Comparison of ENCODE assay signal across 14 cellular contexts in the genomic region with DNA sequence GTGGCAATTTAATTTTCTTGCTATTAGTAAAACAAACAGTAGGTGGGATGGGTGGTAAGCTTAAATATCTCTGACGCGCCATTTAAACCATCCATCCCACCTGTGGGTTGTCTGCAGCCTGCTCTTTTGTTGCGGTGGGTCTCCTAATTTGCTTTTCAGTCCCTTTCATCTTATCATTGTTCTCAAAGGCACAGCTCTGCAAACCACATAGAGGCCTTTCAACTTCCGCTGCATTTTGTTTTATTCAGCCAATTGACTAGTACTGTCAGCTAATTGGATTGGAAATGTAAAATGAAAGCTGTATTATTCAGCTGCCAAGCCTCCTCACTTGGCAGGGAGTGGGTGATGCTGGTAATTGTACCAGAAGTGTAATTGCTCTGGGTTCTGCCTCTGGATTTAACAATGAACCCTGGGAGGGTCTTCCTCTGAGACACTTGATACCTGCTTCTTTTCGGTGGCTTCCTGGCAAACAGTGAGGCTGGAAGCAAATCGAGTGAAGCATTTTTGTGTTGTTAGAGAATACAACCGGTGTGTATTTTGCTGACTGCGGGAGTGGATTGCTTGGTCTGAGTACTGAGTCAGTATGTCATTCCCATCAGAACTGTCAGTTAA.
DNase-seq lines count a peak whose midpoint lies in the region; ATAC-seq and TF ChIP-seq lines count a peak whose summit lies in the region.
"Had no signal": no experiment of that assay in that cellular context is flagged by ENCODE, and none has a peak within 500 bp of the region (broad histone marks: within the 10 kb centered on the region; RNA-seq: fewer than 3 reads in every experiment).

No MANE protein-coding gene starts in this region.

- TF ChIP-seq CTCF in neural cell (IDR thresholded peaks at IDR 0.05; ENCODE audit: poor library complexity, severe bottlenecking) (no peak), foreskin fibroblast (IDR thresholded peaks at IDR 0.05; ENCODE audit: low read depth, low read length) (no peak)

- H3K9ac ChIP-seq in neural cell (ENCODE audit: low read length) = no peak overlapping the region
- H3K9ac ChIP-seq: BLaER1 had no signal

- H3K9me3 ChIP-seq in neural cell (ENCODE audit: low read length) = no peaks in the 10 kb centered on the region

- H3K4me3 ChIP-seq in neural cell (ENCODE audit: low read length) = peak overlapping the region; percentile 48
- no peak overlapping the region for H3K4me3 ChIP-seq in foreskin fibroblast (ENCODE audit: low read depth in 1 of 2, low read length in 2 of 2)
- H3K4me3 ChIP-seq: BLaER1, gastroesophageal sphincter had no signal

- no peaks in the 10 kb centered on the region for H3K9me2 ChIP-seq in neural cell (ENCODE audit: insufficient read depth, low read length)

- intact Hi-C loops in cardiac septum (cut with DNase I) = no loop called here

- no peak overlapping the region for H2AFZ ChIP-seq in neural cell (ENCODE audit: low read depth, low read length)

- H3F3A ChIP-seq in neural cell (ENCODE audit: insufficient read depth, low read length, poor library complexity, severe bottlenecking) = no peaks in the 10 kb centered on the region

- no peaks in the 10 kb centered on the region for H3K36me3 ChIP-seq in neural cell (ENCODE audit: insufficient read depth, low read length)
- H3K36me3 ChIP-seq: BLaER1, gastroesophageal sphincter had no signal

- H3K4me2 ChIP-seq in neural cell (ENCODE audit: low read length) = no peak overlapping the region
- H3K4me2 ChIP-seq: BLaER1 had no signal

- H4K20me1 ChIP-seq in neural cell (ENCODE audit: insufficient read depth) = no peaks in the 10 kb centered on the region
- H4K20me1 ChIP-seq: BLaER1 had no signal

- no peak for TF ChIP-seq RAD21 in neural cell (conservative IDR thresholded peaks at IDR 0.05)

- ATAC-seq in GM18511 (IDR thresholded peaks at IDR 0.05; ENCODE audit: unreplicated experiment) = no peak
- ATAC-seq: gastroesophageal sphincter had no signal

- H3K27ac ChIP-seq in neural cell (ENCODE audit: low read length) = no peak overlapping the region
- H3K27ac ChIP-seq: BLaER1, gastroesophageal sphincter had no signal

- H3K79me2 ChIP-seq in neural cell (replicated peaks; ENCODE audit: insufficient read depth, low read length) = no peaks in the 10 kb centered on the region

- DNase-seq in ELF-1 (ENCODE audit: low read depth, low spot score) (peak; percentile 26), NCI-H146 treated with DMSO at 0.1 percent for 48 hours (lab: John Stamatoyannopoulos, UW; ENCODE audit: unreplicated experiment) (peak; percentile 87), NCI-H82 (lab: John Stamatoyannopoulos, UW) (peak; percentile 76), cardiac septum (ENCODE audit: low spot score) (no peak), EL (no peak), foreskin fibroblast (no peak)
- DNase-seq: activated T-cell treated with anti-CD3 and anti-CD28 coated beads, Interleukin-2, amount 50 U/mL, for 48 hours; cerebellar nuclear complex; Right ventricle myocardium superior; substantia nigra had no signal

- no peak for TF ChIP-seq EP300 in neural cell (conservative IDR thresholded peaks at IDR 0.05; ENCODE audit: poor library complexity, severe bottlenecking)

- H3K27me3 ChIP-seq in neural cell (ENCODE audit: insufficient read depth, low read depth, low read length) = peaks cover 5% of the 10 kb centered on the region
- H3K27me3 ChIP-seq: BLaER1, gastroesophageal sphincter had no signal

TF ChIP-seq in neural cell, 6 proteins besides CTCF, POLR2A, EP300 and RAD21:
- TF ChIP-seq SMC3 (conservative IDR thresholded peaks at IDR 0.05; ENCODE audit: poor library complexity) = no peak
- TF ChIP-seq, protein P1, sequence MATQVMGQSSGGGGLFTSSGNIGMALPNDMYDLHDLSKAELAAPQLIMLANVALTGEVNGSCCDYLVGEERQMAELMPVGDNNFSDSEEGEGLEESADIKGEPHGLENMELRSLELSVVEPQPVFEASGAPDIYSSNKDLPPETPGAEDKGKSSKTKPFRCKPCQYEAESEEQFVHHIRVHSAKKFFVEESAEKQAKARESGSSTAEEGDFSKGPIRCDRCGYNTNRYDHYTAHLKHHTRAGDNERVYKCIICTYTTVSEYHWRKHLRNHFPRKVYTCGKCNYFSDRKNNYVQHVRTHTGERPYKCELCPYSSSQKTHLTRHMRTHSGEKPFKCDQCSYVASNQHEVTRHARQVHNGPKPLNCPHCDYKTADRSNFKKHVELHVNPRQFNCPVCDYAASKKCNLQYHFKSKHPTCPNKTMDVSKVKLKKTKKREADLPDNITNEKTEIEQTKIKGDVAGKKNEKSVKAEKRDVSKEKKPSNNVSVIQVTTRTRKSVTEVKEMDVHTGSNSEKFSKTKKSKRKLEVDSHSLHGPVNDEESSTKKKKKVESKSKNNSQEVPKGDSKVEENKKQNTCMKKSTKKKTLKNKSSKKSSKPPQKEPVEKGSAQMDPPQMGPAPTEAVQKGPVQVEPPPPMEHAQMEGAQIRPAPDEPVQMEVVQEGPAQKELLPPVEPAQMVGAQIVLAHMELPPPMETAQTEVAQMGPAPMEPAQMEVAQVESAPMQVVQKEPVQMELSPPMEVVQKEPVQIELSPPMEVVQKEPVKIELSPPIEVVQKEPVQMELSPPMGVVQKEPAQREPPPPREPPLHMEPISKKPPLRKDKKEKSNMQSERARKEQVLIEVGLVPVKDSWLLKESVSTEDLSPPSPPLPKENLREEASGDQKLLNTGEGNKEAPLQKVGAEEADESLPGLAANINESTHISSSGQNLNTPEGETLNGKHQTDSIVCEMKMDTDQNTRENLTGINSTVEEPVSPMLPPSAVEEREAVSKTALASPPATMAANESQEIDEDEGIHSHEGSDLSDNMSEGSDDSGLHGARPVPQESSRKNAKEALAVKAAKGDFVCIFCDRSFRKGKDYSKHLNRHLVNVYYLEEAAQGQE (IDR thresholded peaks at IDR 0.05; ENCODE audit: borderline replicate concordance) = no peak
- TF ChIP-seq EZH2 (IDR thresholded peaks at IDR 0.05; ENCODE audit: borderline replicate concordance, insufficient read depth, low read length, poor library complexity, severe bottlenecking) = no peak
- TF ChIP-seq POLR2AphosphoS5 (IDR thresholded peaks at IDR 0.05) = no peak
- TF ChIP-seq TAF1 (IDR thresholded peaks at IDR 0.05; ENCODE audit: low read depth) = no peak
- TF ChIP-seq MXI1 (conservative IDR thresholded peaks at IDR 0.05; ENCODE audit: poor library complexity, severe bottlenecking) = no peak

Comparison
In these comparisons a context has a peak if more than half of its experiments do, and no peak if none do; other contexts are left out.
1. DNase-seq: peak in ELF-1 (single experiment), NCI-H146 treated with DMSO at 0.1 percent for 48 hours (single experiment) and NCI-H82 (single experiment); none in cardiac septum (single experiment), EL (single experiment) and foreskin fibroblast (0 of 2).